In genomic region chr15:66724732-66725467, GRCh38 we compare ENCODE assay signal across 3 cellular contexts.
TF ChIP-seq lines count a peak whose summit lies in the region.

No MANE protein-coding gene starts in this region.

TF ChIP-seq in A549, 52 proteins besides CTCF, POLR2A, EP300 and RAD21:
- TF ChIP-seq FOSB (CRISPR knock-in tag; IDR thresholded peaks at IDR 0.05), result no peak
- TF ChIP-seq RNF2 (IDR thresholded peaks at IDR 0.05; ENCODE audit: borderline replicate concordance, low read depth), result no peak
- no peak for TF ChIP-seq MYC (IDR thresholded peaks at IDR 0.05; ENCODE audit: borderline replicate concordance, low read length)
- TF ChIP-seq HES2 (IDR thresholded peaks at IDR 0.05), result no peak
- TF ChIP-seq MAFK (IDR thresholded peaks at IDR 0.05; ENCODE audit: partially characterized antibody), result no peak
- TF ChIP-seq JUN (IDR thresholded peaks at IDR 0.05), result no peak
- no peak for TF ChIP-seq MAX (IDR thresholded peaks at IDR 0.05)
- no peak for TF ChIP-seq JUNB (IDR thresholded peaks at IDR 0.05)
- TF ChIP-seq RFX5 (IDR thresholded peaks at IDR 0.05), result no peak
- no peak for TF ChIP-seq SREBF2 (IDR thresholded peaks at IDR 0.05)

TF ChIP-seq in SK-N-SH, 30 proteins besides CTCF, POLR2A, EP300 and RAD21:
- TF ChIP-seq RCOR1 (IDR thresholded peaks at IDR 0.05; ENCODE audit: low read length), result no peak
- no peak for TF ChIP-seq YY1 (IDR thresholded peaks at IDR 0.05; ENCODE audit: low read depth)
- TF ChIP-seq CHD2 (IDR thresholded peaks at IDR 0.05; ENCODE audit: low read length, partially characterized antibody), result no peak
- no peak for TF ChIP-seq MEF2A (IDR thresholded peaks at IDR 0.05; ENCODE audit: borderline replicate concordance, low read depth)
- no peak for TF ChIP-seq RFX5 (IDR thresholded peaks at IDR 0.05; ENCODE audit: low read length)
- TF ChIP-seq GABPA (IDR thresholded peaks at IDR 0.05; ENCODE audit: low read depth), result no peak
- TF ChIP-seq SIN3A (IDR thresholded peaks at IDR 0.05; ENCODE audit: borderline replicate concordance, low read depth, low read length), result no peak
- no peak for TF ChIP-seq POLR2AphosphoS5 (IDR thresholded peaks at IDR 0.05; ENCODE audit: low read depth, low read length)
- peak; percentile 49 for TF ChIP-seq PBX3 (IDR thresholded peaks at IDR 0.05)
- peak; percentile 31; the same call in 1 of the 2 replicates for TF ChIP-seq NFIC (IDR thresholded peaks at IDR 0.05; ENCODE audit: borderline replicate concordance)
- TF ChIP-seq GATA2 (CRISPR knock-in tag; IDR thresholded peaks at IDR 0.05), result no peak
- TF ChIP-seq FOXJ3 (CRISPR knock-in tag; IDR thresholded peaks at IDR 0.05), result no peak
- no peak for TF ChIP-seq NRF1 (IDR thresholded peaks at IDR 0.05; ENCODE audit: low read depth, low read length)
- TF ChIP-seq TCF12 (IDR thresholded peaks at IDR 0.05), result peak; percentile 85
- no peak for TF ChIP-seq REST (IDR thresholded peaks at IDR 0.05; ENCODE audit: low read depth, low read length)

TF ChIP-seq in HepG2, 621 proteins besides CTCF, POLR2A, EP300 and RAD21:
- no peak for TF ChIP-seq PHF21A (CRISPR knock-in tag; IDR thresholded peaks at IDR 0.05)
- no peak for TF ChIP-seq ZNF557 (CRISPR knock-in tag; IDR thresholded peaks at IDR 0.05)
- TF ChIP-seq ZNF335 (CRISPR knock-in tag; IDR thresholded peaks at IDR 0.05), result no peak
- TF ChIP-seq NFKB2 (CRISPR knock-in tag; IDR thresholded peaks at IDR 0.05; ENCODE audit: borderline replicate concordance), result no peak
- TF ChIP-seq FUBP1 (CRISPR knock-in tag; IDR thresholded peaks at IDR 0.05; ENCODE audit: borderline replicate concordance), result no peak
- TF ChIP-seq PREB (CRISPR knock-in tag; IDR thresholded peaks at IDR 0.05), result no peak
- TF ChIP-seq HOXA3 (CRISPR knock-in tag; IDR thresholded peaks at IDR 0.05), result no peak
- no peak for TF ChIP-seq HMGXB4 (CRISPR knock-in tag; IDR thresholded peaks at IDR 0.05; ENCODE audit: borderline replicate concordance in 1 of 2, low read depth in 1 of 2)
- TF ChIP-seq ZBTB7A (CRISPR knock-in tag; IDR thresholded peaks at IDR 0.05), result no peak
- TF ChIP-seq HNRNPLL (IDR thresholded peaks at IDR 0.05; ENCODE audit: low read depth, low read length, poor library complexity, severe bottlenecking), result no peak
- no peak for TF ChIP-seq NFYC (CRISPR knock-in tag; IDR thresholded peaks at IDR 0.05)
- TF ChIP-seq ZBTB25 (CRISPR knock-in tag; IDR thresholded peaks at IDR 0.05), result no peak
- no peak for TF ChIP-seq AGO2 (optimal IDR thresholded peaks at IDR 0.05; ENCODE audit: low read depth, low read length)
- no peak for TF ChIP-seq NR2C2 (CRISPR knock-in tag; IDR thresholded peaks at IDR 0.05; ENCODE audit: borderline replicate concordance)
- TF ChIP-seq ZNF543 (CRISPR knock-in tag; IDR thresholded peaks at IDR 0.05), result no peak
- no peak for TF ChIP-seq ATF4 (CRISPR knock-in tag; IDR thresholded peaks at IDR 0.05)
- no peak for TF ChIP-seq RBM22 (optimal IDR thresholded peaks at IDR 0.05; ENCODE audit: low read length)
- no peak for TF ChIP-seq ZBTB21 (CRISPR knock-in tag; IDR thresholded peaks at IDR 0.05)
- TF ChIP-seq SOX5 (CRISPR knock-in tag; IDR thresholded peaks at IDR 0.05; ENCODE audit: borderline replicate concordance), result no peak
- TF ChIP-seq ZBTB40 (IDR thresholded peaks at IDR 0.05), result no peak
- no peak for TF ChIP-seq ZBTB40 (CRISPR knock-in tag; IDR thresholded peaks at IDR 0.05)
